Comparison of ENCODE assay signal across 19 cellular contexts in genomic region chr11:36601145-36601544, GRCh38. TPM values are rescaled to one million over a fixed set of nuclear protein-coding genes. Genes with fewer than 3 reads are reported as not detected.
DNase-seq lines count a peak whose midpoint lies in the region; ATAC-seq, FAIRE-seq and TF ChIP-seq lines count a peak whose summit lies in the region.
"Had no signal": no experiment of that assay in that cellular context is flagged by ENCODE, and none has a peak within 500 bp of the region (broad histone marks: within the 10 kb centered on the region; RNA-seq: fewer than 3 reads in every experiment).

No MANE protein-coding gene starts in this region.

- intact Hi-C loops in activated CD8-positive, alpha-beta T cell treated with anti-CD3 and anti-CD28 coated beads for 36 hours (cut with micrococcal nuclease): no loop called here
- intact Hi-C loops in activated T-helper 1 cell treated with anti-CD3 and anti-CD28 coated beads, Interleukin-12 subunit alpha, Interleukin-12 subunit beta, Interleukin-2, Interleukin-4 antibody, amounts not matched to agents 30 ng/mL and 10 ng/mL and 1 ng/mL, durations not matched to agents 14 hours and 24 hours and 36 hours (cut with micrococcal nuclease): no loop called here

- POLR2A ChIA-PET in activated CD8-positive, alpha-beta T cell treated with anti-CD3 and anti-CD28 coated beads for 36 hours (lab: Charles Lee): no interaction called here

- H2AFZ ChIP-seq in DND-41 (ENCODE audit: low read depth, low read length) (peak overlapping the region; percentile 8; the same call in 1 of the 2 replicates), astrocyte (ENCODE audit: low read depth, low read length) (no peak overlapping the region)
- H2AFZ ChIP-seq: PC-9 had no signal

- peaks cover 18% of the 10 kb centered on the region for H3K36me3 ChIP-seq in DND-41 (ENCODE audit: insufficient read depth, low read length)
- H3K36me3 ChIP-seq in astrocyte (ENCODE audit: insufficient read depth, low read length): no peaks in the 10 kb centered on the region

- no peak overlapping the region for H3K4me3 ChIP-seq in DND-41 (ENCODE audit: low read depth in 1 of 2, low read length in 2 of 2)
- no peak overlapping the region for H3K4me3 ChIP-seq in astrocyte (ENCODE audit: insufficient read depth, low read depth, low read length)
- H3K4me3 ChIP-seq: PC-9 had no signal

- H3K4me2 ChIP-seq in DND-41 (ENCODE audit: insufficient read depth, low read length) (peak overlapping the region; percentile 48), astrocyte (ENCODE audit: low read length) (no peak overlapping the region)
- H3K4me2 ChIP-seq: PC-9, SK-N-SH had no signal

- no peaks in the 10 kb centered on the region for H3K9me3 Mint-ChIP-seq in astrocyte (ENCODE audit: unreplicated experiment)
- H3K9me3 Mint-ChIP-seq in activated CD8-positive, alpha-beta T cell treated with anti-CD3 and anti-CD28 coated beads for 36 hours: no peaks in the 10 kb centered on the region
- no peaks in the 10 kb centered on the region for H3K9me3 Mint-ChIP-seq in activated T-helper 1 cell treated with anti-CD3 and anti-CD28 coated beads, Interleukin-12 subunit alpha, Interleukin-12 subunit beta, Interleukin-2, Interleukin-4 antibody, amounts not matched to agents 30 ng/mL and 10 ng/mL and 1 ng/mL, durations not matched to agents 14 hours and 24 hours and 36 hours
- H3K9me3 Mint-ChIP-seq: CD8-positive, alpha-beta memory T cell; HFFc6 had no signal

- H3K27me3 Mint-ChIP-seq in astrocyte (ENCODE audit: low read depth, unreplicated experiment): no peaks in the 10 kb centered on the region
- H3K27me3 Mint-ChIP-seq in activated CD8-positive, alpha-beta T cell treated with anti-CD3 and anti-CD28 coated beads for 36 hours: peaks cover 6% of the 10 kb centered on the region
- H3K27me3 Mint-ChIP-seq in activated T-helper 1 cell treated with anti-CD3 and anti-CD28 coated beads, Interleukin-12 subunit alpha, Interleukin-12 subunit beta, Interleukin-2, Interleukin-4 antibody, amounts not matched to agents 30 ng/mL and 10 ng/mL and 1 ng/mL, durations not matched to agents 14 hours and 24 hours and 36 hours (ENCODE audit: insufficient read depth): peaks cover 9% of the 10 kb centered on the region

- peak overlapping the region; percentile 81 for H3K9ac ChIP-seq in DND-41 (ENCODE audit: low read depth, low read length)
- H3K9ac ChIP-seq in astrocyte (ENCODE audit: low read length): no peak overlapping the region
- H3K9ac ChIP-seq: SK-N-SH had no signal

- peak; percentile 5 for FAIRE-seq in astrocyte (lab: Jason Lieb, UNC)
- FAIRE-seq: H1 had no signal

- H3K27ac ChIP-seq in DND-41 (ENCODE audit: low read length) (peak overlapping the region; percentile 92), astrocyte (ENCODE audit: low read depth, low read length) (no peak overlapping the region)
- H3K27ac ChIP-seq: PC-9 had no signal

- ATAC-seq in DND-41 (ENCODE audit: insufficient read depth, low read depth): no peak
- ATAC-seq in HG03095 (IDR thresholded peaks at IDR 0.05; ENCODE audit: unreplicated experiment): no peak
- no peak for ATAC-seq in activated CD8-positive, alpha-beta T cell treated with anti-CD3 and anti-CD28 coated beads for 36 hours

- CTCF ChIA-PET in activated CD8-positive, alpha-beta T cell treated with anti-CD3 and anti-CD28 coated beads for 36 hours (lab: Charles Lee): no interaction called here

- TF ChIP-seq CTCF in DND-41 (IDR thresholded peaks at IDR 0.05; ENCODE audit: borderline replicate concordance, extremely low read depth, low read length, poor library complexity, severe bottlenecking) (no peak), astrocyte (IDR thresholded peaks at IDR 0.05; ENCODE audit: insufficient read depth, low read depth, low read length) (no peak)
- TF ChIP-seq CTCF in activated CD8-positive, alpha-beta T cell treated with anti-CD3 and anti-CD28 coated beads for 36 hours (IDR thresholded peaks at IDR 0.05): no peak

- peaks cover 80% of the 10 kb centered on the region for H3K79me2 ChIP-seq in DND-41 (ENCODE audit: insufficient read depth, low read length)
- H3K79me2 ChIP-seq in astrocyte (ENCODE audit: insufficient read depth, low read length): no peaks in the 10 kb centered on the region

- peaks cover 88% of the 10 kb centered on the region for H3K4me1 ChIP-seq in DND-41 (ENCODE audit: insufficient read depth, low read length)
- H3K4me1 ChIP-seq in astrocyte (ENCODE audit: insufficient read depth, low read length): no peaks in the 10 kb centered on the region

- no peaks in the 10 kb centered on the region for H3K27me3 ChIP-seq in DND-41 (ENCODE audit: insufficient read depth, low read length, poor library complexity)
- H3K27me3 ChIP-seq in astrocyte (ENCODE audit: insufficient read depth, low read length): no peaks in the 10 kb centered on the region

- DNase-seq in DND-41 (no peak), Kasumi-1 (lab: John Stamatoyannopoulos, UW) (peak; percentile 64 to 78), NOMO-1 treated with dmso at 0.1 percent for 144 hours (lab: John Stamatoyannopoulos, UW; ENCODE audit: unreplicated experiment) (peak; percentile 71), astrocyte (ENCODE audit: low read depth) (no peak), NCI-H526 treated with DMSO at 0.1 percent for 48 hours (lab: John Stamatoyannopoulos, UW) (no peak)
- no peak for DNase-seq in activated CD8-positive, alpha-beta T cell treated with anti-CD3 and anti-CD28 coated beads for 36 hours
- DNase-seq in activated T-helper 1 cell treated with anti-CD3 and anti-CD28 coated beads, Interleukin-12 subunit alpha, Interleukin-12 subunit beta, Interleukin-2, Interleukin-4 antibody, amounts not matched to agents 30 ng/mL and 10 ng/mL and 1 ng/mL, durations not matched to agents 14 hours and 24 hours and 36 hours (ENCODE audit: low spot score): no peak
- DNase-seq: CD8-positive, alpha-beta memory T cell; HFFc6; NCI-H1105 treated with DMSO at 0.1 percent for 48 hours; NCI-H187 treated with DMSO at 0.1 percent for 48 hours; NCI-H2171; NCI-H510A; PC-9; SK-N-SH; T-helper 2 cell had no signal

- H3K27ac Mint-ChIP-seq in astrocyte (ENCODE audit: unreplicated experiment): no peak overlapping the region
- H3K27ac Mint-ChIP-seq in activated CD8-positive, alpha-beta T cell treated with anti-CD3 and anti-CD28 coated beads for 36 hours: no peak overlapping the region
- no peak overlapping the region for H3K27ac Mint-ChIP-seq in activated T-helper 1 cell treated with anti-CD3 and anti-CD28 coated beads, Interleukin-12 subunit alpha, Interleukin-12 subunit beta, Interleukin-2, Interleukin-4 antibody, amounts not matched to agents 30 ng/mL and 10 ng/mL and 1 ng/mL, durations not matched to agents 14 hours and 24 hours and 36 hours
- H3K27ac Mint-ChIP-seq: B cell; CD8-positive, alpha-beta memory T cell; HFFc6 had no signal

- H4K20me1 ChIP-seq in DND-41 (ENCODE audit: insufficient read depth, low read length) (no peaks in the 10 kb centered on the region), astrocyte (ENCODE audit: insufficient read depth, low read length) (no peaks in the 10 kb centered on the region)

- H3K9me3 ChIP-seq in DND-41 (ENCODE audit: insufficient read depth, low read length, severe bottlenecking): no peaks in the 10 kb centered on the region
- no peaks in the 10 kb centered on the region for H3K9me3 ChIP-seq in astrocyte (ENCODE audit: insufficient read depth, low read depth, low read length)
- H3K9me3 ChIP-seq: SK-N-SH had no signal

- H3K4me1 Mint-ChIP-seq in astrocyte (ENCODE audit: low read depth, unreplicated experiment): no peaks in the 10 kb centered on the region
- H3K4me1 Mint-ChIP-seq in activated CD8-positive, alpha-beta T cell treated with anti-CD3 and anti-CD28 coated beads for 36 hours (ENCODE audit: low read depth): no peaks in the 10 kb centered on the region
- no peaks in the 10 kb centered on the region for H3K4me1 Mint-ChIP-seq in activated T-helper 1 cell treated with anti-CD3 and anti-CD28 coated beads, Interleukin-12 subunit alpha, Interleukin-12 subunit beta, Interleukin-2, Interleukin-4 antibody, amounts not matched to agents 30 ng/mL and 10 ng/mL and 1 ng/mL, durations not matched to agents 14 hours and 24 hours and 36 hours (ENCODE audit: low read depth)
- H3K4me1 Mint-ChIP-seq: CD8-positive, alpha-beta memory T cell had no signal

- H3K4me3 Mint-ChIP-seq in astrocyte (ENCODE audit: unreplicated experiment): no peak overlapping the region
- H3K4me3 Mint-ChIP-seq in activated CD8-positive, alpha-beta T cell treated with anti-CD3 and anti-CD28 coated beads for 36 hours: no peak overlapping the region
- no peak overlapping the region for H3K4me3 Mint-ChIP-seq in activated T-helper 1 cell treated with anti-CD3 and anti-CD28 coated beads, Interleukin-12 subunit alpha, Interleukin-12 subunit beta, Interleukin-2, Interleukin-4 antibody, amounts not matched to agents 30 ng/mL and 10 ng/mL and 1 ng/mL, durations not matched to agents 14 hours and 24 hours and 36 hours
- H3K4me3 Mint-ChIP-seq: B cell; CD8-positive, alpha-beta memory T cell; HFFc6 had no signal

- no peaks in the 10 kb centered on the region for H3K36me3 Mint-ChIP-seq in astrocyte (ENCODE audit: low read depth, unreplicated experiment)
- H3K36me3 Mint-ChIP-seq in activated CD8-positive, alpha-beta T cell treated with anti-CD3 and anti-CD28 coated beads for 36 hours (ENCODE audit: low read depth): no peaks in the 10 kb centered on the region
- H3K36me3 Mint-ChIP-seq in activated T-helper 1 cell treated with anti-CD3 and anti-CD28 coated beads, Interleukin-12 subunit alpha, Interleukin-12 subunit beta, Interleukin-2, Interleukin-4 antibody, amounts not matched to agents 30 ng/mL and 10 ng/mL and 1 ng/mL, durations not matched to agents 14 hours and 24 hours and 36 hours (ENCODE audit: low read depth): no peaks in the 10 kb centered on the region
- H3K36me3 Mint-ChIP-seq: CD8-positive, alpha-beta memory T cell had no signal

RNA-seq across cellular contexts. Expression of gene RAG2, which starts 3.1 kb away (rescaled TPM):
- not detected in 2 replicates for total RNA-seq in astrocyte
- not detected for total RNA-seq in activated CD8-positive, alpha-beta T cell treated with anti-CD3 and anti-CD28 coated beads for 36 hours
- total RNA-seq in activated T-helper 1 cell treated with anti-CD3 and anti-CD28 coated beads, Interleukin-12 subunit alpha, Interleukin-12 subunit beta, Interleukin-2, Interleukin-4 antibody, amounts not matched to agents 30 ng/mL and 10 ng/mL and 1 ng/mL, durations not matched to agents 14 hours and 24 hours and 36 hours: not detected in 2 replicates
- total RNA-seq: B cell; CD8-positive, alpha-beta memory T cell; H1; HFFc6; PC-9 had no signal

RNA-seq across cellular contexts. Expression of gene IFTAP, which starts 6.8 kb away (rescaled TPM):
- 17.3 and 21.3 TPM in 2 replicates for total RNA-seq in astrocyte
- 1 to 10 TPM; 2.3 to 3.6 TPM for total RNA-seq in activated CD8-positive, alpha-beta T cell treated with anti-CD3 and anti-CD28 coated beads for 36 hours
- total RNA-seq in activated T-helper 1 cell treated with anti-CD3 and anti-CD28 coated beads, Interleukin-12 subunit alpha, Interleukin-12 subunit beta, Interleukin-2, Interleukin-4 antibody, amounts not matched to agents 30 ng/mL and 10 ng/mL and 1 ng/mL, durations not matched to agents 14 hours and 24 hours and 36 hours: 0.99 and 1.9 TPM in 2 replicates
- total RNA-seq: B cell had no signal

RNA-seq across cellular contexts. Expression of gene RAG1, which starts 33.3 kb away (rescaled TPM):
- 2.0 and 3.2 TPM in 2 replicates for total RNA-seq in astrocyte
- under 1 TPM; 0.16 to 0.36 TPM for total RNA-seq in activated CD8-positive, alpha-beta T cell treated with anti-CD3 and anti-CD28 coated beads for 36 hours
- total RNA-seq in activated T-helper 1 cell treated with anti-CD3 and anti-CD28 coated beads, Interleukin-12 subunit alpha, Interleukin-12 subunit beta, Interleukin-2, Interleukin-4 antibody, amounts not matched to agents 30 ng/mL and 10 ng/mL and 1 ng/mL, durations not matched to agents 14 hours and 24 hours and 36 hours: 0.70 TPM in 1 of 2 replicates, not detected in the other

Comparison
In these comparisons a context has a peak if more than half of its experiments do, and no peak if none do; other contexts are left out.
1. DNase-seq: peak in Kasumi-1 (2 of 2) and NOMO-1 treated with dmso at 0.1 percent for 144 hours (single experiment); none in DND-41 (single experiment), astrocyte (single experiment), NCI-H526 treated with DMSO at 0.1 percent for 48 hours (single experiment), activated CD8-positive, alpha-beta T cell treated with anti-CD3 and anti-CD28 coated beads for 36 hours (single experiment) and activated T-helper 1 cell treated with anti-CD3 and anti-CD28 coated beads, Interleukin-12 subunit alpha, Interleukin-12 subunit beta, Interleukin-2, Interleukin-4 antibody, amounts not matched to agents 30 ng/mL and 10 ng/mL and 1 ng/mL, durations not matched to agents 14 hours and 24 hours and 36 hours (single experiment).